In the genomic region with DNA sequence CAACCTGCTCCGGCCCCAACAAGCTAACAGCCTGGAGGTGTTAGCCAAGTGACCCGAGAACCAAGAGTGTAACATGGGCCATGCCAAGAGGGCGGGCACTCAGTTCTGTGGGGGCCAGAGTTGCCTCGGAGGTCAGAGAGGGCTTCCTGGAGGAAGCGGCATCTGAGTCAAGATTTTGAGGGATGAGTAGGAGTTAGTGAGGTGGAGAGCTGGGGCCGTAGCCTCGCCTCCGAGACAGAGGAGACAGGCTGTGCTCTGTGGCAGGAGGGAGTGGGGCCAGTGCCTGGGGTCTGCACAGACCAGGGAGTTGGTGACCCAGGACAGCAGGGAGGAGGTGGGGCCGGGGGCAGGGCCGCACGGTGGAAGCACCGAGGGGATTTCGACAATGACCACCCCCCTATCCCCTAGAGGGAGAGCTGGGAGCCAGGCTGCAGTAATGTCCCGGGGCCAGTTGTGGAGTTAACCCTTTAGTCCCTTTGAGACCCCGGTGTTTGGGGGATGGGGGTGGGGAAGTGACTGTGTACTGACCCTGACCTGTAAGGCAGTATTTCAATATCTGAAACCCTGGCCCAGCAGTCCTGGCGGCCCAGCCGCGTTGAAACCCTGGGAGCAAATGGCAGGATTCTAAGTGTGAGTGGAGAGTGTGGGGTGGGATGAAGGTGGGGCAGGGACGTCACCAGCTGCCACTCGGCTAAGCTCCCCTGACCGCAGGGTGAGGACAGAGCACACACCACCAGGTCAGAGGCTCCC, we compare ENCODE assay signal across 18 cellular contexts.
DNase-seq lines count a peak whose midpoint lies in the region; ATAC-seq and TF ChIP-seq lines count a peak whose summit lies in the region.
"Had no signal": no experiment of that assay in that cellular context is flagged by ENCODE, and none has a peak within 500 bp of the region (broad histone marks: within the 10 kb centered on the region; RNA-seq: fewer than 3 reads in every experiment).

No MANE protein-coding gene starts in this region.

- H3K4me2 ChIP-seq in neural progenitor cell, result peak overlapping the region; percentile 27

- peak overlapping the region; percentile 25 for H3K4me3 Mint-ChIP-seq in neural progenitor cell
- H3K4me3 Mint-ChIP-seq in Calu3 (ENCODE audit: low read depth, unreplicated experiment), result no peak overlapping the region
- H3K4me3 Mint-ChIP-seq: CD4-positive, alpha-beta memory T cell; naive thymus-derived CD8-positive, alpha-beta T cell; stimulated activated naive CD8-positive, alpha-beta T cell treated with anti-CD3 and anti-CD28 coated beads, Interleukin-15, Interleukin-2, amounts not matched to agents 100 ng/mL and 50 ng/mL, for 24 hours had no signal

- H3K4me1 ChIP-seq in right atrium auricular region (peaks cover 0 to 7% of the 10 kb centered on the region in 2 donors), neural progenitor cell (peaks cover 6% of the 10 kb centered on the region), aorta (ENCODE audit: control insufficient read depth in 1 of 2, insufficient read depth in 2 of 2, low read length in 2 of 2) (no peaks in the 10 kb centered on the region)
- H3K4me1 ChIP-seq: ascending aorta, gastrocnemius medialis had no signal

- H3K9me3 ChIP-seq in right atrium auricular region (no peaks in the 10 kb centered on the region), neural progenitor cell (ENCODE audit: low read depth) (no peaks in the 10 kb centered on the region), aorta (ENCODE audit: control insufficient read depth, low read length) (no peaks in the 10 kb centered on the region)
- H3K9me3 ChIP-seq: ascending aorta, gastrocnemius medialis had no signal

- no TSS peak for BruUV-seq in Calu3 (replicated peaks; lab: Mats Ljungman, UMichigan)

- peak overlapping the region in 1 of 2 donors; percentile 21 for H3K27ac ChIP-seq in right atrium auricular region
- no peak overlapping the region for H3K27ac ChIP-seq in neural progenitor cell
- no peak overlapping the region for H3K27ac ChIP-seq in aorta (ENCODE audit: low read depth in 1 of 2, low read length in 2 of 2)
- H3K27ac ChIP-seq: ascending aorta, gastrocnemius medialis had no signal

- 62 to 63% methylated on average over 19 to 21 of the region's 21 CpGs for WGBS in aorta, 2 donors

- no peak overlapping the region for H3K9ac ChIP-seq in neural progenitor cell

- H3K36me3 Mint-ChIP-seq in neural progenitor cell, result no peaks in the 10 kb centered on the region
- no peaks in the 10 kb centered on the region for H3K36me3 Mint-ChIP-seq in Calu3 (ENCODE audit: insufficient read depth, unreplicated experiment)
- H3K36me3 Mint-ChIP-seq: CD4-positive, alpha-beta memory T cell; naive thymus-derived CD8-positive, alpha-beta T cell had no signal

- H3K27me3 ChIP-seq in right atrium auricular region, result no peaks in the 10 kb centered on the region
- H3K27me3 ChIP-seq in neural progenitor cell, result no peaks in the 10 kb centered on the region
- H3K27me3 ChIP-seq in aorta (ENCODE audit: control insufficient read depth in 1 of 2, insufficient read depth in 2 of 2, low read length in 1 of 2), result no peaks in the 10 kb centered on the region
- H3K27me3 ChIP-seq: ascending aorta had no signal

- H3K9me3 Mint-ChIP-seq in neural progenitor cell (no peaks in the 10 kb centered on the region), Calu3 (ENCODE audit: low read depth, unreplicated experiment) (no peaks in the 10 kb centered on the region)
- H3K9me3 Mint-ChIP-seq: CD4-positive, alpha-beta memory T cell; stimulated activated naive CD8-positive, alpha-beta T cell treated with anti-CD3 and anti-CD28 coated beads, Interleukin-15, Interleukin-2, amounts not matched to agents 100 ng/mL and 50 ng/mL, for 24 hours had no signal

- intact Hi-C loops in cardiac septum (cut with DNase I), result no loop called here
- intact Hi-C loops in aorta (cut with DNase I), result no loop called here
- intact Hi-C loops in Calu3 (cut with micrococcal nuclease; ENCODE audit: unreplicated experiment), result no loop called here

- H3K36me3 ChIP-seq in right atrium auricular region, result no peaks in the 10 kb centered on the region
- no peaks in the 10 kb centered on the region for H3K36me3 ChIP-seq in neural progenitor cell
- H3K36me3 ChIP-seq in aorta (ENCODE audit: control insufficient read depth in 1 of 2, insufficient read depth in 2 of 2, low read length in 1 of 2), result no peaks in the 10 kb centered on the region
- H3K36me3 ChIP-seq: ascending aorta, gastrocnemius medialis had no signal

- H3K4me1 Mint-ChIP-seq in neural progenitor cell, result peaks cover 29% of the 10 kb centered on the region
- no peaks in the 10 kb centered on the region for H3K4me1 Mint-ChIP-seq in Calu3 (ENCODE audit: low read depth, unreplicated experiment)
- H3K4me1 Mint-ChIP-seq: CD4-positive, alpha-beta memory T cell had no signal

- no peak for ATAC-seq in aorta (ENCODE audit: low FRiP score)
- ATAC-seq: naive thymus-derived CD8-positive, alpha-beta T cell had no signal

- peaks cover 7% of the 10 kb centered on the region for H3K27me3 Mint-ChIP-seq in neural progenitor cell (ENCODE audit: insufficient read depth, low read depth)
- H3K27me3 Mint-ChIP-seq in Calu3 (ENCODE audit: unreplicated experiment), result peaks cover 54% of the 10 kb centered on the region
- H3K27me3 Mint-ChIP-seq: stimulated activated naive CD8-positive, alpha-beta T cell treated with anti-CD3 and anti-CD28 coated beads, Interleukin-15, Interleukin-2, amounts not matched to agents 100 ng/mL and 50 ng/mL, for 24 hours had no signal

- no peaks in the 10 kb centered on the region for H3F3A ChIP-seq in neural progenitor cell (ENCODE audit: low read depth)

- CTCF ChIA-PET in Calu3 (lab: Charles Lee), result no interaction called here

- no peak overlapping the region for H2AFZ ChIP-seq in neural progenitor cell (replicated peaks)

- H3K4me3 ChIP-seq in right atrium auricular region, result no peak overlapping the region
- H3K4me3 ChIP-seq in fibroblast of mammary gland (ENCODE audit: control insufficient read depth, low read depth, low read length), result no peak overlapping the region
- no peak overlapping the region for H3K4me3 ChIP-seq in neural progenitor cell
- no peak overlapping the region for H3K4me3 ChIP-seq in aorta (ENCODE audit: low read length in 2 of 2)
- H3K4me3 ChIP-seq: ascending aorta, gastrocnemius medialis had no signal

- TF ChIP-seq CTCF in right atrium auricular region (IDR thresholded peaks at IDR 0.05) (no peak), fibroblast of mammary gland (conservative IDR thresholded peaks at IDR 0.05; ENCODE audit: control insufficient read depth, insufficient read depth, low read depth, low read length) (no peak), neural progenitor cell (IDR thresholded peaks at IDR 0.05) (no peak), Calu3 (IDR thresholded peaks at IDR 0.05; ENCODE audit: unreplicated experiment) (no peak)

- no peaks in the 10 kb centered on the region for H4K20me1 ChIP-seq in neural progenitor cell (ENCODE audit: low read depth)

- H3K27ac Mint-ChIP-seq in neural progenitor cell (peak overlapping the region; percentile 94), Calu3 (ENCODE audit: unreplicated experiment) (no peak overlapping the region)
- H3K27ac Mint-ChIP-seq: CD4-positive, alpha-beta memory T cell; stimulated activated naive CD8-positive, alpha-beta T cell treated with anti-CD3 and anti-CD28 coated beads, Interleukin-15, Interleukin-2, amounts not matched to agents 100 ng/mL and 50 ng/mL, for 24 hours had no signal

- DNase-seq in cardiac septum (ENCODE audit: low spot score) (peak; percentile 67), right atrium auricular region (ENCODE audit: low spot score) (no peak), fibroblast of mammary gland (ENCODE audit: low read depth) (peak; percentile 56), neural progenitor cell (ENCODE audit: low spot score) (no peak), aorta (peak; percentile 40 to 59), Calu3 (no peak), HT-29 (ENCODE audit: low spot score) (no peak)
- no peak for DNase-seq in activated naive CD4-positive, alpha-beta T cell treated with Interleukin-2 at 50 U/mL for 16 hours
- DNase-seq: ACHN; activated effector memory CD4-positive, alpha-beta T cell treated with anti-CD3 and anti-CD28 coated beads, Interleukin-2, amount 50 U/mL, for 16 hours; CD4-positive, alpha-beta memory T cell; mammary epithelial cell; NCI-H146; NCI-H226 had no signal

- no peaks in the 10 kb centered on the region for H3K79me2 ChIP-seq in neural progenitor cell (ENCODE audit: low read depth)

Comparison
In these comparisons a context has a peak if more than half of its experiments do, and no peak if none do; other contexts are left out.
1. DNase-seq: peak in cardiac septum (single experiment), fibroblast of mammary gland (single experiment) and aorta (2 of 2); none in right atrium auricular region (single experiment), neural progenitor cell (single experiment), Calu3 (single experiment), HT-29 (single experiment) and activated naive CD4-positive, alpha-beta T cell treated with Interleukin-2 at 50 U/mL for 16 hours (single experiment).